Comparison of ENCODE assay signal across 9 cellular contexts in genomic region chr9:122816163-122816867, GRCh38. TPM values are rescaled to one million over a fixed set of nuclear protein-coding genes. Genes with fewer than 3 reads are reported as not detected.
DNase-seq lines count a peak whose midpoint lies in the region; ATAC-seq and TF ChIP-seq lines count a peak whose summit lies in the region.
"Had no signal": no experiment of that assay in that cellular context is flagged by ENCODE, and none has a peak within 500 bp of the region (broad histone marks: within the 10 kb centered on the region; RNA-seq: fewer than 3 reads in every experiment).

No MANE protein-coding gene starts in this region.

- peak; percentile 65 for DNase-seq in activated CD8-positive, alpha-beta T cell treated with anti-CD3 and anti-CD28 coated beads for 36 hours
- DNase-seq in heart left ventricle: peak in 4 of 5 donors; percentile 36 to 62 (median 54)
- no peak for DNase-seq in stimulated activated effector memory CD8-positive, alpha-beta T cell treated with anti-CD3 and anti-CD28 coated beads, Interleukin-12 subunit alpha, Interleukin-12 subunit beta, amount 100 ng/mL, for 72 hours (ENCODE audit: low spot score in 2 of 2)
- no peak for DNase-seq in A673 (ENCODE audit: low spot score)
- no peak for DNase-seq in hippocampal formation (lab: John Stamatoyannopoulos, UW)

- BruUV-seq in A673 (replicated peaks; lab: Mats Ljungman, UMichigan): no TSS peak

- H3K27me3 ChIP-seq in heart left ventricle: no peaks in the 10 kb centered on the region
- no peaks in the 10 kb centered on the region for H3K27me3 ChIP-seq in A673 (replicated peaks; ENCODE audit: insufficient read depth, low read depth, low read length, poor library complexity)

- peaks cover 23% of the 10 kb centered on the region for H3K36me3 Mint-ChIP-seq in activated CD8-positive, alpha-beta T cell treated with anti-CD3 and anti-CD28 coated beads for 36 hours (ENCODE audit: low read depth)
- peaks cover 52% of the 10 kb centered on the region for H3K36me3 Mint-ChIP-seq in stimulated activated effector memory CD8-positive, alpha-beta T cell treated with anti-CD3 and anti-CD28 coated beads, Interleukin-12 subunit alpha, Interleukin-12 subunit beta, amount 100 ng/mL, for 72 hours

- H3K4me3 ChIP-seq in heart left ventricle (peak overlapping the region in 4 of 12 donors; percentile 14 to 31 (median 21)), A673 (ENCODE audit: low read depth, low read length, poor library complexity, severe bottlenecking) (no peak overlapping the region)

- CTCF ChIA-PET in activated CD8-positive, alpha-beta T cell treated with anti-CD3 and anti-CD28 coated beads for 36 hours (lab: Charles Lee): interaction anchor here (1.0 to 2.9 kb wide), 4 partner anchors 11 to 718 kb away, joined by 3 to 10 read pairs (median 4); no protein-coding TSS in a partner anchor
- CTCF ChIA-PET in A673 (lab: Charles Lee): interaction anchor here (0.6 kb wide), 1 partner anchor 590 kb away, joined by 4 read pairs; no protein-coding TSS in a partner anchor

- no peak for TF ChIP-seq CTCF in activated CD8-positive, alpha-beta T cell treated with anti-CD3 and anti-CD28 coated beads for 36 hours (IDR thresholded peaks at IDR 0.05)
- TF ChIP-seq CTCF in heart left ventricle (IDR thresholded peaks at IDR 0.05) (no peak), A673 (conservative IDR thresholded peaks at IDR 0.05; ENCODE audit: low read depth, low read length) (no peak)

- intact Hi-C loops in activated CD8-positive, alpha-beta T cell treated with anti-CD3 and anti-CD28 coated beads for 36 hours (cut with micrococcal nuclease): loop anchor here (10.0 kb wide), 1 partner anchor 322 kb away; no protein-coding TSS in a partner anchor
- intact Hi-C loops in heart left ventricle (cut with DNase I) (loop anchor here in 6 of 10 donors (10.0 kb wide), 3 partner anchors 462 to 722 kb away; partner anchors contain the start of gene TTLL11 (in 3 of the 6)), A673 (cut with micrococcal nuclease; ENCODE audit: unreplicated experiment) (loop anchor here (10.0 kb wide), 1 partner anchor 462 kb away; no protein-coding TSS in a partner anchor)

- H3K36me3 ChIP-seq in heart left ventricle (peaks cover 0 to 43% (median 33%) of the 10 kb centered on the region in 9 donors), A673 (ENCODE audit: insufficient read depth, low read length, poor library complexity, severe bottlenecking) (peaks cover 28% of the 10 kb centered on the region)

- no peaks in the 10 kb centered on the region for H3K9me3 ChIP-seq in heart left ventricle
- no peaks in the 10 kb centered on the region for H3K9me3 ChIP-seq in A673 (ENCODE audit: low read depth, low read length, poor library complexity, severe bottlenecking)

- peak; percentile 50 for ATAC-seq in HG02798 (IDR thresholded peaks at IDR 0.05; ENCODE audit: poor library complexity, unreplicated experiment)
- peak; percentile 87 for ATAC-seq in activated CD8-positive, alpha-beta T cell treated with anti-CD3 and anti-CD28 coated beads for 36 hours
- peak; percentile 59 to 88 (median 77) for ATAC-seq in heart left ventricle
- peak; percentile 80 for ATAC-seq in stimulated activated effector memory CD8-positive, alpha-beta T cell treated with anti-CD3 and anti-CD28 coated beads, Interleukin-12 subunit alpha, Interleukin-12 subunit beta, amount 100 ng/mL, for 72 hours
- ATAC-seq in HG03280 (IDR thresholded peaks at IDR 0.05; ENCODE audit: unreplicated experiment): no peak
- ATAC-seq in HG02759 (IDR thresholded peaks at IDR 0.05; ENCODE audit: unreplicated experiment): no peak

- H3K9me3 Mint-ChIP-seq in activated CD8-positive, alpha-beta T cell treated with anti-CD3 and anti-CD28 coated beads for 36 hours: no peaks in the 10 kb centered on the region
- no peaks in the 10 kb centered on the region for H3K9me3 Mint-ChIP-seq in stimulated activated effector memory CD8-positive, alpha-beta T cell treated with anti-CD3 and anti-CD28 coated beads, Interleukin-12 subunit alpha, Interleukin-12 subunit beta, amount 100 ng/mL, for 72 hours

- H3K4me1 ChIP-seq in heart left ventricle: peaks cover 0 to 45% (median 12%) of the 10 kb centered on the region in 12 donors
- peaks cover 4% of the 10 kb centered on the region for H3K4me1 ChIP-seq in A673 (ENCODE audit: insufficient read depth, low read length, poor library complexity, severe bottlenecking)

- no peaks in the 10 kb centered on the region for H3K27me3 Mint-ChIP-seq in activated CD8-positive, alpha-beta T cell treated with anti-CD3 and anti-CD28 coated beads for 36 hours

- TF ChIP-seq POLR2A in heart left ventricle (IDR thresholded peaks at IDR 0.05): no peak

- H3K4me3 Mint-ChIP-seq in activated CD8-positive, alpha-beta T cell treated with anti-CD3 and anti-CD28 coated beads for 36 hours: peak overlapping the region; percentile 40
- H3K4me3 Mint-ChIP-seq in stimulated activated effector memory CD8-positive, alpha-beta T cell treated with anti-CD3 and anti-CD28 coated beads, Interleukin-12 subunit alpha, Interleukin-12 subunit beta, amount 100 ng/mL, for 72 hours: peak overlapping the region; percentile 58

- H3K27ac Mint-ChIP-seq in activated CD8-positive, alpha-beta T cell treated with anti-CD3 and anti-CD28 coated beads for 36 hours: peak overlapping the region; percentile 89
- peak overlapping the region; percentile 87 for H3K27ac Mint-ChIP-seq in stimulated activated effector memory CD8-positive, alpha-beta T cell treated with anti-CD3 and anti-CD28 coated beads, Interleukin-12 subunit alpha, Interleukin-12 subunit beta, amount 100 ng/mL, for 72 hours

- H3K4me1 Mint-ChIP-seq in activated CD8-positive, alpha-beta T cell treated with anti-CD3 and anti-CD28 coated beads for 36 hours (ENCODE audit: low read depth): peaks cover 35% of the 10 kb centered on the region
- peaks cover 19% of the 10 kb centered on the region for H3K4me1 Mint-ChIP-seq in stimulated activated effector memory CD8-positive, alpha-beta T cell treated with anti-CD3 and anti-CD28 coated beads, Interleukin-12 subunit alpha, Interleukin-12 subunit beta, amount 100 ng/mL, for 72 hours

- WGBS in heart left ventricle, 4 donors: 52 to 72% (median 64%) methylated on average over 17 of the region's 17 CpGs

- H3K27ac ChIP-seq in heart left ventricle: peak overlapping the region in 10 of 12 donors; percentile 8 to 71 (median 54)
- no peak overlapping the region for H3K27ac ChIP-seq in A673 (ENCODE audit: low read depth, low read length, poor library complexity, severe bottlenecking)

- POLR2A ChIA-PET in activated CD8-positive, alpha-beta T cell treated with anti-CD3 and anti-CD28 coated beads for 36 hours (lab: Charles Lee): interaction anchor here (0.6 to 1.6 kb wide), 3 partner anchors 10 to 214 kb away, joined by 3 to 6 read pairs (median 4); partner anchors contain the start of gene PDCL
- POLR2A ChIA-PET in A673 (lab: Charles Lee; ENCODE audit: low non-redundant PET): no interaction called here

RNA-seq across cellular contexts. Expression of gene PDCL, which starts 12.1 kb away (rescaled TPM):
- total RNA-seq in activated CD8-positive, alpha-beta T cell treated with anti-CD3 and anti-CD28 coated beads for 36 hours: 10 to 100 TPM; 16.1 to 16.5 TPM
- total RNA-seq in heart left ventricle (10 to 100 TPM in 3 of 9 donors, 1 to 10 TPM in 6; 6.4 to 12.0 (median 8.4) TPM), A673 (2021) (32.8 and 35.5 TPM in 2 replicates)
- polyA plus RNA-seq in heart left ventricle: 1 to 10 TPM; 3.8 to 7.0 TPM

RNA-seq across cellular contexts. Expression of gene OR1K1, which starts 16.4 kb away (rescaled TPM):
- not detected for total RNA-seq in activated CD8-positive, alpha-beta T cell treated with anti-CD3 and anti-CD28 coated beads for 36 hours
- total RNA-seq in heart left ventricle (not detected), A673 (2021) (not detected in 2 replicates)
- not detected for polyA plus RNA-seq in heart left ventricle
- total RNA-seq: epithelial cell of proximal tubule had no signal

RNA-seq across cellular contexts. Expression of gene OR5C1, which starts 27.6 kb away (rescaled TPM):
- total RNA-seq in activated CD8-positive, alpha-beta T cell treated with anti-CD3 and anti-CD28 coated beads for 36 hours: not detected
- not detected for total RNA-seq in heart left ventricle
- not detected for polyA plus RNA-seq in heart left ventricle
- not detected in 2 replicates for total RNA-seq in A673 (2021)
- total RNA-seq: epithelial cell of proximal tubule had no signal

Comparison
In these comparisons a context has a peak if more than half of its experiments do, and no peak if none do; other contexts are left out.
1. ATAC-seq: peak in HG02798 (single experiment), activated CD8-positive, alpha-beta T cell treated with anti-CD3 and anti-CD28 coated beads for 36 hours (single experiment), heart left ventricle (4 of 4) and stimulated activated effector memory CD8-positive, alpha-beta T cell treated with anti-CD3 and anti-CD28 coated beads, Interleukin-12 subunit alpha, Interleukin-12 subunit beta, amount 100 ng/mL, for 72 hours (single experiment); none in HG03280 (single experiment) and HG02759 (single experiment).
2. DNase-seq: peak in activated CD8-positive, alpha-beta T cell treated with anti-CD3 and anti-CD28 coated beads for 36 hours (single experiment) and heart left ventricle (4 of 5); none in stimulated activated effector memory CD8-positive, alpha-beta T cell treated with anti-CD3 and anti-CD28 coated beads, Interleukin-12 subunit alpha, Interleukin-12 subunit beta, amount 100 ng/mL, for 72 hours (0 of 2), A673 (single experiment) and hippocampal formation (0 of 2).